In genomic region chr6:69072796-69073195, GRCh38 we compare ENCODE assay signal across 31 cellular contexts.
DNase-seq lines count a peak whose midpoint lies in the region; ATAC-seq, FAIRE-seq and TF ChIP-seq lines count a peak whose summit lies in the region.
"Had no signal": no experiment of that assay in that cellular context is flagged by ENCODE, and none has a peak within 500 bp of the region (broad histone marks: within the 10 kb centered on the region; RNA-seq: fewer than 3 reads in every experiment).

No MANE protein-coding gene starts in this region.

- H4K20me1 ChIP-seq in K562 (replicated peaks; ENCODE audit: control insufficient read depth, insufficient read depth, low read length) = no peaks in the 10 kb centered on the region
- H4K20me1 ChIP-seq: BLaER1; BLaER1 treated with 17β-estradiol and CSF1 and Interleukin-3, amounts not matched to agents 10 nM and 100 nM had no signal

- TF ChIP-seq EP300 in K562 (IDR thresholded peaks at IDR 0.05; ENCODE audit: low read length) = no peak

- no peak for TF ChIP-seq POLR2A in K562 (conservative IDR thresholded peaks at IDR 0.05)
- no peak for TF ChIP-seq POLR2A in prostate gland (IDR thresholded peaks at IDR 0.05)

- TF ChIP-seq CTCF in K562 (IDR thresholded peaks at IDR 0.05 in 2 of 3, conservative IDR thresholded peaks at IDR 0.05 in 1 of 3; ENCODE audit: insufficient read depth in 2 of 3, low read depth in 1 of 3, low read length in 3 of 3) = no peak
- no peak for TF ChIP-seq CTCF in prostate gland (IDR thresholded peaks at IDR 0.05)

- CTCF ChIA-PET in K562 (lab: Yijun Ruan, JAX; ENCODE audit: low intra/inter-chr PET ratio) = no interaction called here

- H2AFZ ChIP-seq in K562 (ENCODE audit: low read depth, low read length) = peak overlapping the region; percentile 34; the same call in 1 of the 2 replicates

- no peak for TF ChIP-seq RAD21 in K562 (CRISPR knock-in tag; conservative IDR thresholded peaks at IDR 0.05 in 1 of 2, IDR thresholded peaks at IDR 0.05 in 1 of 2)

- POLR2A ChIA-PET in K562 (lab: Yijun Ruan, JAX) = interaction anchor here (1.3 kb wide), 1 partner anchor 28 kb away, joined by 3 read pairs; no protein-coding TSS in a partner anchor

- H3K4me3 ChIP-seq in K562 (no peak overlapping the region), prostate gland (no peak overlapping the region)
- H3K4me3 ChIP-seq: A549; BLaER1; BLaER1 treated with 17β-estradiol and CSF1 and Interleukin-3, amounts not matched to agents 10 nM and 100 nM had no signal

- no peak overlapping the region for H3K4me2 ChIP-seq in K562 (ENCODE audit: insufficient read depth, low read length)
- H3K4me2 ChIP-seq: A549; BLaER1; BLaER1 treated with 17β-estradiol and CSF1 and Interleukin-3, amounts not matched to agents 10 nM and 100 nM had no signal

- H3K79me2 ChIP-seq in K562 (ENCODE audit: control insufficient read depth, insufficient read depth, low read length) = no peaks in the 10 kb centered on the region

- in situ Hi-C loops in K562 (cut with MboI) = no loop called here

- peaks cover 3% of the 10 kb centered on the region in 2 experiments; a peak in 1 of 5 replicates for H3K4me1 ChIP-seq in K562 (replicated peaks in 1 of 2; ENCODE audit: control insufficient read depth in 2 of 2, insufficient read depth in 2 of 2, low read length in 2 of 2)
- no peaks in the 10 kb centered on the region for H3K4me1 ChIP-seq in prostate gland (replicated peaks)
- H3K4me1 ChIP-seq: BLaER1; BLaER1 treated with 17β-estradiol and CSF1 and Interleukin-3, amounts not matched to agents 10 nM and 100 nM had no signal

- ATAC-seq in K562 = peak; percentile 64
- ATAC-seq: A549; CD8-positive, alpha-beta T cell had no signal

- H3K27me3 ChIP-seq in K562 (ENCODE audit: control insufficient read depth in 2 of 2, insufficient read depth in 2 of 2, low read length in 2 of 2) (no peaks in the 10 kb centered on the region), prostate gland (replicated peaks; ENCODE audit: insufficient read depth) (no peaks in the 10 kb centered on the region)
- H3K27me3 ChIP-seq: BE2C; BLaER1; BLaER1 treated with 17β-estradiol and CSF1 and Interleukin-3, amounts not matched to agents 10 nM and 100 nM had no signal

- no TSS peak for BruUV-seq in K562 (replicated peaks; lab: Mats Ljungman, UMichigan)

- no peak overlapping the region for H3K9ac ChIP-seq in K562 (ENCODE audit: insufficient read depth in 1 of 2, low read depth in 2 of 2, low read length in 2 of 2)
- H3K9ac ChIP-seq: BLaER1; BLaER1 treated with 17β-estradiol and CSF1 and Interleukin-3, amounts not matched to agents 10 nM and 100 nM had no signal

- H3K9me3 ChIP-seq in K562 (replicated peaks; ENCODE audit: control insufficient read depth, insufficient read depth, low read depth, low read length) = no peaks in the 10 kb centered on the region
- no peaks in the 10 kb centered on the region for H3K9me3 ChIP-seq in prostate gland
- H3K9me3 ChIP-seq: A549; BE2C; BLaER1; BLaER1 treated with 17β-estradiol and CSF1 and Interleukin-3, amounts not matched to agents 10 nM and 100 nM; Caco-2 had no signal

- intact Hi-C loops in K562 (cut with micrococcal nuclease) (loop anchor here (10.0 kb wide), 1 partner anchor 198 kb away; no protein-coding TSS in a partner anchor), prostate gland (cut with DNase I) (no loop called here)

- H3K9me1 ChIP-seq in K562 (ENCODE audit: control insufficient read depth, insufficient read depth, low read length) = no peaks in the 10 kb centered on the region

- H3K27ac ChIP-seq in K562 (ENCODE audit: extremely low read depth, low read depth, low read length) (no peak overlapping the region), prostate gland (no peak overlapping the region)
- H3K27ac ChIP-seq: 22Rv1; A549; BLaER1; BLaER1 treated with 17β-estradiol and CSF1 and Interleukin-3, amounts not matched to agents 10 nM and 100 nM; C4-2B had no signal

- H3K36me3 ChIP-seq in K562 (ENCODE audit: control insufficient read depth, insufficient read depth, low read length) (no peaks in the 10 kb centered on the region), prostate gland (no peaks in the 10 kb centered on the region)
- H3K36me3 ChIP-seq: BE2C; BLaER1; BLaER1 treated with 17β-estradiol and CSF1 and Interleukin-3, amounts not matched to agents 10 nM and 100 nM had no signal

- peak; percentile 45 for DNase-seq in OCI-M1 (lab: John Stamatoyannopoulos, UW)
- peak in 2 of 4 experiments; percentile 7 to 24 for DNase-seq in K562 (ENCODE audit: extremely low read depth in 1 of 4, low spot score in 3 of 4)
- DNase-seq in frontal cortex (ENCODE audit: low spot score in 2 of 2) = no peak
- DNase-seq in prostate gland (ENCODE audit: low spot score) = no peak
- DNase-seq: 8988T; ACHN; AML-193; BE2C; C1 segment of cervical spinal cord; Caco-2; Calu3; CD4-positive, alpha-beta memory T cell; CD4-positive, alpha-beta T cell; CD4-positive, CD25-positive, alpha-beta regulatory T cell; CD8-positive, alpha-beta memory T cell; CD8-positive, alpha-beta T cell; COR-L47; DMS 273 treated with DMSO at 0.1 percent for 48 hours; DMS153; DMS53; DMS79; DMS79 treated with DMSO at 0.1 percent for 48 hours; DND-41; EL had no signal

- FAIRE-seq in K562 (lab: Jason Lieb, UNC) = no peak
- no peak for FAIRE-seq in frontal cortex (lab: Jason Lieb, UNC)
- FAIRE-seq: A204.1, A549, D721Med had no signal

- 0% methylated on average over 1 of the region's 1 CpG for WGBS in K562 (ENCODE audit: insufficient coverage, low coverage, missing lambda C conversion rate)
- WGBS in prostate gland = 80% methylated on average over 1 of the region's 1 CpG

TF ChIP-seq in K562, 482 proteins besides CTCF, POLR2A, EP300 and RAD21 (continues in another document):
- TF ChIP-seq SPI1 (IDR thresholded peaks at IDR 0.05; ENCODE audit: borderline replicate concordance, low read depth, low read length) = no peak
- TF ChIP-seq PRPF4 (IDR thresholded peaks at IDR 0.05; ENCODE audit: insufficient read depth, low read depth, low read length, poor library complexity, severe bottlenecking) = no peak
- TF ChIP-seq CCNT2 (IDR thresholded peaks at IDR 0.05; ENCODE audit: borderline replicate concordance, extremely low read depth, insufficient read length, low read depth, low read length) = no peak
- no peak for TF ChIP-seq CSDE1 (IDR thresholded peaks at IDR 0.05)
- no peak for TF ChIP-seq ZFX (CRISPR knock-in tag; IDR thresholded peaks at IDR 0.05)
- TF ChIP-seq TAL1 (IDR thresholded peaks at IDR 0.05) = peak; percentile 69
- no peak for TF ChIP-seq SRSF7 (optimal IDR thresholded peaks at IDR 0.05; ENCODE audit: low read depth, low read length)
- TF ChIP-seq ZNF707 (CRISPR knock-in tag; conservative IDR thresholded peaks at IDR 0.05) = no peak
- no peak for TF ChIP-seq THAP12 (CRISPR knock-in tag; IDR thresholded peaks at IDR 0.05)
- peak; percentile 28 for TF ChIP-seq NCOR1 (IDR thresholded peaks at IDR 0.05)
- no peak for TF ChIP-seq PHB2 (IDR thresholded peaks at IDR 0.05; ENCODE audit: low read depth)
- TF ChIP-seq ZNF551 (CRISPR knock-in tag; IDR thresholded peaks at IDR 0.05) = no peak
- no peak for TF ChIP-seq TSC22D4 (tag; IDR thresholded peaks at IDR 0.05)
- TF ChIP-seq MTA2 (IDR thresholded peaks at IDR 0.05; ENCODE audit: low read depth) = peak; percentile 20; the same call in 1 of the 2 replicates
- no peak for TF ChIP-seq PHF20 (IDR thresholded peaks at IDR 0.05; ENCODE audit: partially characterized antibody)
- TF ChIP-seq EWSR1 (IDR thresholded peaks at IDR 0.05; ENCODE audit: borderline replicate concordance, low read depth, partially characterized antibody) = no peak
- TF ChIP-seq HDAC2 (IDR thresholded peaks at IDR 0.05) = no peak
- TF ChIP-seq XRCC5 (IDR thresholded peaks at IDR 0.05; ENCODE audit: low read depth, low read length) = no peak
- TF ChIP-seq POLR2G (IDR thresholded peaks at IDR 0.05; ENCODE audit: low read depth, low read length) = no peak
- TF ChIP-seq ZEB2 (IDR thresholded peaks at IDR 0.05) = no peak
- no peak for TF ChIP-seq MCM3 (IDR thresholded peaks at IDR 0.05)
- no peak for TF ChIP-seq NFXL1 (CRISPR knock-in tag; IDR thresholded peaks at IDR 0.05)
- TF ChIP-seq ARID1B (IDR thresholded peaks at IDR 0.05) = peak; percentile 69
- TF ChIP-seq ATF1 (CRISPR knock-in tag; IDR thresholded peaks at IDR 0.05) = no peak
- TF ChIP-seq ATF1 (tag; IDR thresholded peaks at IDR 0.05) = no peak
- TF ChIP-seq SIN3B (IDR thresholded peaks at IDR 0.05; ENCODE audit: low read depth) = no peak
- no peak for TF ChIP-seq ZBTB33 (CRISPR knock-in tag; IDR thresholded peaks at IDR 0.05)
